ENCODE assay signal across 21 cellular contexts in the genomic region with DNA sequence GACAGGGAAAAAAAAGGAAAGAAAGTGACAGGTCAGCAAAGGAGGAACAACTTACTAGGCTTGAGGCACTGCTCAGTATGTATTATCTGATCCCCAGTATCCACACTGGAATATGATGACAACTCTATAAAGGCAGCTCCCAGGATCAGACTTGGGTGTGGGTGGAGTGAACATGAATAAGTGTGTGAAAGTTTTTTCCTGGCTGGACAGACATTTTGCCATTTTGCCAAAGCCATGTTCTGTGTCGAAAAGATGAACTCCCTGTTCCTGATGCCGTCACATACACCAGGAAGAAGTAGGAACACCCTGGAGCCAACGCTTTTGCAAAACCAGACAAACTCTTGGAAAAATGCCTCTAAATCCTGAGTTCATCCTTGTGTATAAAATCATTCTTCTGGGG.
DNase-seq lines count a peak whose midpoint lies in the region; ATAC-seq and TF ChIP-seq lines count a peak whose summit lies in the region.
"Had no signal": no experiment of that assay in that cellular context is flagged by ENCODE, and none has a peak within 500 bp of the region (broad histone marks: within the 10 kb centered on the region; RNA-seq: fewer than 3 reads in every experiment).

No MANE protein-coding gene starts in this region.

- H3K27ac ChIP-seq in coronary artery (peak overlapping the region in 1 of 2 donors; percentile 41), heart left ventricle (peak overlapping the region in 10 of 12 donors; percentile 23 to 66 (median 44)), tibial nerve (peak overlapping the region in 2 of 4 donors; percentile 36 to 56), WERI-Rb-1 (no peak overlapping the region)
- H3K27ac ChIP-seq: adrenal gland had no signal

- H3K27me3 ChIP-seq in heart left ventricle: no peaks in the 10 kb centered on the region
- H3K27me3 ChIP-seq in tibial nerve: no peaks in the 10 kb centered on the region
- no peaks in the 10 kb centered on the region for H3K27me3 ChIP-seq in WERI-Rb-1 (ENCODE audit: insufficient read depth, low read depth, severe bottlenecking)
- H3K27me3 ChIP-seq: adrenal gland had no signal

- H3K9me3 ChIP-seq in heart left ventricle (no peaks in the 10 kb centered on the region), tibial nerve (no peaks in the 10 kb centered on the region), WERI-Rb-1 (ENCODE audit: severe bottlenecking) (no peaks in the 10 kb centered on the region)
- H3K9me3 ChIP-seq: adrenal gland, HAP-1 had no signal

- peak in 1 of 2 donors; percentile 74 for TF ChIP-seq EP300 in tibial nerve (IDR thresholded peaks at IDR 0.05)

- H3K36me3 ChIP-seq in heart left ventricle: no peaks in the 10 kb centered on the region
- no peaks in the 10 kb centered on the region for H3K36me3 ChIP-seq in tibial nerve
- H3K36me3 ChIP-seq in WERI-Rb-1: no peaks in the 10 kb centered on the region
- H3K36me3 ChIP-seq: adrenal gland, HAP-1 had no signal

- peak; percentile 76 to 94 (median 90) for ATAC-seq in heart left ventricle
- peak; percentile 76 for ATAC-seq in omental fat pad (ENCODE audit: low FRiP score)
- ATAC-seq: esophagus mucosa, PC-3, T-helper 17 cell had no signal

- no peak for TF ChIP-seq POLR2A in heart left ventricle (IDR thresholded peaks at IDR 0.05)
- TF ChIP-seq POLR2A in tibial nerve (IDR thresholded peaks at IDR 0.05): no peak

- intact Hi-C loops in heart left ventricle (cut with DNase I): loop anchor here in 6 of 10 donors (5.0 to 10.0 kb wide), 6 partner anchors 32 to 238 kb away; a partner anchor contains a TSS

- DNase-seq in coronary artery (ENCODE audit: low spot score) (peak; percentile 74), heart left ventricle (peak in 3 of 5 donors; percentile 31 to 50 (median 36)), omental fat pad (ENCODE audit: low spot score) (no peak), tibial nerve (ENCODE audit: low spot score in 2 of 2) (peak; percentile 21 to 62), putamen (ENCODE audit: low spot score) (no peak), AG08395 (ENCODE audit: low spot score) (no peak), NCI-H1436 (lab: John Stamatoyannopoulos, UW) (no peak), WERI-Rb-1 (no peak)
- DNase-seq: activated CD4-positive, alpha-beta T cell treated with anti-CD3 and anti-CD28 coated beads, Interleukin-2, amount 50 U/mL, for 4 hours; activated naive CD4-positive, alpha-beta T cell treated with Interleukin-2 at 50 U/mL for 16 hours; cerebellar nuclear complex; DMS153; Karpas-422; NCI-H2081; NCI-H69; PC-3; stimulated activated naive CD4-positive, alpha-beta T cell; T-helper 17 cell had no signal

- no peak overlapping the region for H3K4me3 ChIP-seq in coronary artery
- no peak overlapping the region for H3K4me3 ChIP-seq in heart left ventricle
- no peak overlapping the region for H3K4me3 ChIP-seq in tibial nerve
- no peak overlapping the region for H3K4me3 ChIP-seq in WERI-Rb-1 (ENCODE audit: low read depth, low read length)
- H3K4me3 ChIP-seq: adrenal gland, HAP-1 had no signal

- no peak for TF ChIP-seq CTCF in coronary artery (IDR thresholded peaks at IDR 0.05)
- TF ChIP-seq CTCF in heart left ventricle (IDR thresholded peaks at IDR 0.05): no peak
- no peak for TF ChIP-seq CTCF in omental fat pad (IDR thresholded peaks at IDR 0.05)
- no peak for TF ChIP-seq CTCF in tibial nerve (IDR thresholded peaks at IDR 0.05)
- no peak for TF ChIP-seq CTCF in WERI-Rb-1 (IDR thresholded peaks at IDR 0.05; ENCODE audit: low read depth, low read length)

- 42 to 60% (median 50%) methylated on average over 3 of the region's 3 CpGs for WGBS in heart left ventricle, 4 donors
- WGBS in tibial nerve, 2 donors: 66 to 69% methylated on average over 3 of the region's 3 CpGs

- peaks cover 0 to 33% (median 18%) of the 10 kb centered on the region in 12 donors for H3K4me1 ChIP-seq in heart left ventricle
- H3K4me1 ChIP-seq in tibial nerve: peaks cover 0 to 18% (median 0%) of the 10 kb centered on the region in 4 donors
- H3K4me1 ChIP-seq: adrenal gland, HAP-1 had no signal

Comparison
In these comparisons a context has a peak if more than half of its experiments do, and no peak if none do; other contexts are left out.
1. DNase-seq: peak in coronary artery (single experiment), heart left ventricle (3 of 5) and tibial nerve (2 of 2); none in omental fat pad (single experiment), putamen (single experiment), AG08395 (single experiment), NCI-H1436 (single experiment) and WERI-Rb-1 (single experiment).